20 cellular contexts compared by ENCODE assay signal in the genomic region with DNA sequence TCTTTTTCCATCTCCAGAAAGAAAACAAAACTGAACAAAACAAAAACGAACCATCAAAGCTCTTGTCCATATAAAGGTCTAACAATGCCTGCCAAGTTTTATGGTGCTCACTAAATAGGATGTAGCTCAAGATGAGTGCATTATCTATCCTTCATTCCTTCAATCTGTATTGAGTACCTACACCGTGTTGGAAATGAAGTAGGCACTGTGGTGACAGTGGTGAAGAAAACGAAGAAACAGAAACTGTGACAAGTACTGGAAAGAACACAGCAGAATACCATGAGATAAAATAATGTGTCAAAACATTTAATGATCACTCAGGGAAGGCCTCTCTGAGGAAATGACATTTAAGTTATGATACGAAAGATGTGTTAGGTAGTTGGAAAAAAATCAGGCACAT. TPM values are rescaled to one million over a fixed set of nuclear protein-coding genes. Genes with fewer than 3 reads are reported as not detected.
DNase-seq lines count a peak whose midpoint lies in the region; ATAC-seq and TF ChIP-seq lines count a peak whose summit lies in the region.
"Had no signal": no experiment of that assay in that cellular context is flagged by ENCODE, and none has a peak within 500 bp of the region (broad histone marks: within the 10 kb centered on the region; RNA-seq: fewer than 3 reads in every experiment).

No MANE protein-coding gene starts in this region.

- H3K27me3 ChIP-seq in right cardiac atrium (ENCODE audit: control insufficient read depth, insufficient read depth), result no peaks in the 10 kb centered on the region
- H3K27me3 ChIP-seq in naive thymus-derived CD4-positive, alpha-beta T cell (ENCODE audit: control insufficient read depth in 2 of 2, insufficient read depth in 2 of 2, low read length in 2 of 2), result no peaks in the 10 kb centered on the region
- H3K27me3 ChIP-seq: breast epithelium, gastrocnemius medialis, sigmoid colon had no signal

- no peak overlapping the region for H3K4me3 ChIP-seq in right cardiac atrium (ENCODE audit: low read length)
- H3K4me3 ChIP-seq in naive thymus-derived CD4-positive, alpha-beta T cell (ENCODE audit: low read length), result no peak overlapping the region
- H3K4me3 ChIP-seq: breast epithelium, gastrocnemius medialis, GM12878, sigmoid colon had no signal

- intact Hi-C loops in right cardiac atrium (cut with DNase I) (no loop called here), cardiac septum (cut with DNase I) (no loop called here)
- intact Hi-C loops in naive thymus-derived CD4-positive, alpha-beta T cell (cut with micrococcal nuclease), result loop anchor here (5.0 to 10.0 kb wide), 3 partner anchors 35 to 502 kb away; no protein-coding TSS in a partner anchor

- no peaks in the 10 kb centered on the region for H3K36me3 ChIP-seq in naive thymus-derived CD4-positive, alpha-beta T cell (ENCODE audit: control insufficient read depth in 2 of 3, insufficient read depth in 3 of 3, low read length in 3 of 3)
- H3K36me3 ChIP-seq: breast epithelium, gastrocnemius medialis, sigmoid colon had no signal

- H3K36me3 Mint-ChIP-seq in WTC11, result no peaks in the 10 kb centered on the region
- peaks cover 0 to 49% (median 28%) of the 10 kb centered on the region in 5 donors for H3K36me3 Mint-ChIP-seq in naive thymus-derived CD4-positive, alpha-beta T cell

- no peaks in the 10 kb centered on the region for H3K27me3 Mint-ChIP-seq in WTC11 (ENCODE audit: low read depth)
- H3K27me3 Mint-ChIP-seq in naive thymus-derived CD4-positive, alpha-beta T cell, result no peaks in the 10 kb centered on the region

- H3K27ac ChIP-seq in right cardiac atrium (ENCODE audit: low read length), result peak overlapping the region; percentile 1
- no peak overlapping the region for H3K27ac ChIP-seq in naive thymus-derived CD4-positive, alpha-beta T cell (ENCODE audit: low read depth, low read length)
- H3K27ac ChIP-seq: breast epithelium, gastrocnemius medialis, sigmoid colon had no signal

- H3K4me1 Mint-ChIP-seq in WTC11, result peaks cover 9% of the 10 kb centered on the region
- peaks cover 50 to 90% (median 88%) of the 10 kb centered on the region in 7 donors for H3K4me1 Mint-ChIP-seq in naive thymus-derived CD4-positive, alpha-beta T cell

- H3K4me1 ChIP-seq in right cardiac atrium (ENCODE audit: control insufficient read depth, insufficient read depth, low read length), result peaks cover 9% of the 10 kb centered on the region
- peaks cover 54 to 81% of the 10 kb centered on the region in 2 donors for H3K4me1 ChIP-seq in naive thymus-derived CD4-positive, alpha-beta T cell (ENCODE audit: control insufficient read depth in 2 of 2, insufficient read depth in 2 of 2, low read length in 2 of 2)
- H3K4me1 ChIP-seq: breast epithelium had no signal

- H3K9me3 ChIP-seq in right cardiac atrium (ENCODE audit: control insufficient read depth, low read length), result no peaks in the 10 kb centered on the region
- no peaks in the 10 kb centered on the region for H3K9me3 ChIP-seq in naive thymus-derived CD4-positive, alpha-beta T cell (ENCODE audit: control insufficient read depth in 2 of 3, low read length in 3 of 3)
- H3K9me3 ChIP-seq: breast epithelium, gastrocnemius medialis, sigmoid colon had no signal

- POLR2A ChIA-PET in WTC11 (lab: Charles Lee), result no interaction called here
- POLR2A ChIA-PET in naive thymus-derived CD4-positive, alpha-beta T cell (lab: Charles Lee), result interaction anchor here (0.7 kb wide), 1 partner anchor 19 kb away, joined by 3 read pairs; no protein-coding TSS in a partner anchor

- whole genome bisulfite sequencing in right cardiac atrium, result 51% methylated on average over 4 of the region's 4 CpGs

- TF ChIP-seq CTCF in WTC11 (IDR thresholded peaks at IDR 0.05), result no peak

- no peaks in the 10 kb centered on the region for H3K9me3 Mint-ChIP-seq in WTC11
- H3K9me3 Mint-ChIP-seq in naive thymus-derived CD4-positive, alpha-beta T cell, result peaks cover 0 to 2% (median 0%) of the 10 kb centered on the region in 11 donors

- peak overlapping the region; percentile 28; the same call in 1 of the 2 replicates for H3K27ac Mint-ChIP-seq in WTC11
- H3K27ac Mint-ChIP-seq in naive thymus-derived CD4-positive, alpha-beta T cell, result peak overlapping the region; percentile 0 to 88 (median 65)

- ATAC-seq in right cardiac atrium (no peak), WTC11 (no peak), left lobe of liver (no peak), HG03521 (IDR thresholded peaks at IDR 0.05; ENCODE audit: unreplicated experiment) (no peak)
- ATAC-seq in naive thymus-derived CD4-positive, alpha-beta T cell, result no peak
- ATAC-seq: gastrocnemius medialis, GM12878, left colon had no signal

- no peak overlapping the region for H3K4me3 Mint-ChIP-seq in WTC11
- H3K4me3 Mint-ChIP-seq in naive thymus-derived CD4-positive, alpha-beta T cell, result peak overlapping the region in 8 of 10 donors; percentile 15 to 82 (median 34)

- no peak for DNase-seq in right cardiac atrium
- DNase-seq in cardiac septum (ENCODE audit: low spot score), result no peak
- DNase-seq in WTC11 (ENCODE audit: low spot score), result no peak
- DNase-seq in naive thymus-derived CD4-positive, alpha-beta T cell, result no peak
- DNase-seq in left lobe of liver (ENCODE audit: low spot score), result no peak
- DNase-seq in NK-92 (lab: John Stamatoyannopoulos, UW; ENCODE audit: unreplicated experiment), result no peak
- DNase-seq: erythroblast; gastrocnemius medialis; GDM1; KBM-7; left colon; MV-4-11; NCI-H1930; NCI-H345; RPMI8226; sigmoid colon; stimulated activated CD4-positive, alpha-beta T cell treated with anti-CD3 and anti-CD28 coated beads, Interleukin-1b, Interleukin-23, amount 100 ng/mL, for 48 hours had no signal

- CTCF ChIA-PET in WTC11 (lab: Charles Lee), result no interaction called here
- CTCF ChIA-PET in naive thymus-derived CD4-positive, alpha-beta T cell (lab: Charles Lee), result interaction anchor here (0.7 kb wide), 1 partner anchor 143 kb away, joined by 3 read pairs; no protein-coding TSS in a partner anchor

TF ChIP-seq in WTC11, 78 proteins besides CTCF, POLR2A, EP300 and RAD21:
- TF ChIP-seq GABPB1 (CRISPR knock-in tag; IDR thresholded peaks at IDR 0.05), result no peak
- no peak for TF ChIP-seq SMAD4 (CRISPR knock-in tag; IDR thresholded peaks at IDR 0.05)
- no peak for TF ChIP-seq ETV6 (CRISPR knock-in tag; IDR thresholded peaks at IDR 0.05)
- TF ChIP-seq, protein P1, sequence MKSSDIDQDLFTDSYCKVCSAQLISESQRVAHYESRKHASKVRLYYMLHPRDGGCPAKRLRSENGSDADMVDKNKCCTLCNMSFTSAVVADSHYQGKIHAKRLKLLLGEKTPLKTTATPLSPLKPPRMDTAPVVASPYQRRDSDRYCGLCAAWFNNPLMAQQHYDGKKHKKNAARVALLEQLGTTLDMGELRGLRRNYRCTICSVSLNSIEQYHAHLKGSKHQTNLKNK (CRISPR knock-in tag; IDR thresholded peaks at IDR 0.05), result no peak
- TF ChIP-seq FOXJ3 (CRISPR knock-in tag; IDR thresholded peaks at IDR 0.05; ENCODE audit: borderline replicate concordance), result no peak
- TF ChIP-seq ATF1 (CRISPR knock-in tag; IDR thresholded peaks at IDR 0.05), result no peak
- no peak for TF ChIP-seq ZNF423 (CRISPR knock-in tag; IDR thresholded peaks at IDR 0.05)
TF ChIP-seq in WTC11: peak in this region for 0.

RNA-seq across cellular contexts. Expression of gene CBLB, which starts 36.2 kb away (rescaled TPM):
- 10 to 100 TPM; 36.6 to 45.0 (median 43.0) TPM for total RNA-seq in right cardiac atrium
- 18.0 TPM for polyA plus RNA-seq in right cardiac atrium
- 38.6 TPM for total RNA-seq in cardiac septum
- total RNA-seq in WTC11 (2021), result 19.8 to 20.3 TPM (median 19.8 TPM) in 3 replicates
- 100 to 1,000 TPM in 3 of 5 experiments, 10 to 100 TPM in 2; 82.8 to 135 (median 109) TPM for total RNA-seq in naive thymus-derived CD4-positive, alpha-beta T cell
- polyA plus RNA-seq in naive thymus-derived CD4-positive, alpha-beta T cell, result 10 to 100 TPM; 22.4 to 30.4 TPM
- 9.5 TPM for total RNA-seq in left lobe of liver

Comparison
In these comparisons a context has a peak if more than half of its experiments do, and no peak if none do; other contexts are left out.
1. intact Hi-C loops: an anchor here in naive thymus-derived CD4-positive, alpha-beta T cell (5.0 to 10.0 kb wide); none called in right cardiac atrium and cardiac septum.